Comparison of ENCODE assay signal across 2 cellular contexts in the genomic region with DNA sequence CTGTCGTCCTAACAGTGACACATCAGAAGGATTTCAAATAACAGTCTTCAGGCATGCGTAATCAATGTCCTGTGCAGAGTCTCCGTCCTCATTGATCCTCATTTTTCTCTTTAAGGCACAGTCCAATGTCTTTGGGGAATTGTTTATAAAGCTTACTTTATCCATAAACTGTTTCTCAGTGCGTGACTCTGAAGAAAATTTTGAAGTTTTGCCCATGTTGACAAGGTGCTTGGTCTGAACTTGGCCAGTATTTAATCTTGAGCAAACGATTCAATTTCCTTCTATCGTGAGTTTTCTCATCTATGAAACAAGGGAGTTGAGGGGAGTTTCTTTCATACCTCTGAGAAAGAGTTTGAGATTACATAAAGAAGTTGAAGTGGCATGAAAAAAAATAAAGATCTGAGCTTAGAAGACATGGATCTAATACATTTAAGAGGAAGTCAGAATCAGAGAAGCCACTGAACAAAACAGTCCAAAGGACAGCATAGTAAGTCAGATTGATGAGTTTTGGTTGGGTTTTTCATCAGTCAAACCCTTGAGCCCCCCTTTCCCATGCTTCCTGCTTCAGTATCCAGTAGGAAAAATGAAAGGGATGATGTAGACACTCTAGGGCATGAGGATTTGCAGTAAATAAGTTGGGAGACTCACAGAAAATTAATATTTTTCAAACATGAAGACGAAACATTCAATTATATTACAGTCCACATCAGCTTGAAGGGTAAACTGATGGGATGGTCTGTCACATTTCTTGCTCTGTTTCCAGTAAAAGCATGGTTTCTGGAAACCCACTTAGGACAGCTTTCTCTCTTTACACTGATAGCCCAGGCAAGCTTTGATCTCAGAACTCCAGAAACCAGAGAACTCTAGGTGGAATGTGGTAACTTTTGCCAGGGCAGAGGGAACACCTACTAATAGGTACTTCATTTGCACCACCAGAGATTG.
TF ChIP-seq lines count a peak whose summit lies in the region.

No MANE protein-coding gene starts in this region.

TF ChIP-seq in IMR-90, 13 proteins besides CTCF, POLR2A, EP300 and RAD21:
- TF ChIP-seq MAFK (IDR thresholded peaks at IDR 0.05; ENCODE audit: low read depth, low read length): no peak
- TF ChIP-seq CHD1 (IDR thresholded peaks at IDR 0.05; ENCODE audit: low read depth, low read length): no peak
- TF ChIP-seq FOS (IDR thresholded peaks at IDR 0.05; ENCODE audit: low read depth, low read length): no peak
- TF ChIP-seq, protein P1, sequence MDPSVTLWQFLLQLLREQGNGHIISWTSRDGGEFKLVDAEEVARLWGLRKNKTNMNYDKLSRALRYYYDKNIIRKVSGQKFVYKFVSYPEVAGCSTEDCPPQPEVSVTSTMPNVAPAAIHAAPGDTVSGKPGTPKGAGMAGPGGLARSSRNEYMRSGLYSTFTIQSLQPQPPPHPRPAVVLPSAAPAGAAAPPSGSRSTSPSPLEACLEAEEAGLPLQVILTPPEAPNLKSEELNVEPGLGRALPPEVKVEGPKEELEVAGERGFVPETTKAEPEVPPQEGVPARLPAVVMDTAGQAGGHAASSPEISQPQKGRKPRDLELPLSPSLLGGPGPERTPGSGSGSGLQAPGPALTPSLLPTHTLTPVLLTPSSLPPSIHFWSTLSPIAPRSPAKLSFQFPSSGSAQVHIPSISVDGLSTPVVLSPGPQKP (IDR thresholded peaks at IDR 0.05; ENCODE audit: borderline replicate concordance, low read depth, low read length): no peak
- TF ChIP-seq NFE2L2 (IDR thresholded peaks at IDR 0.05; ENCODE audit: low read depth, low read length): no peak
- TF ChIP-seq RCOR1 (IDR thresholded peaks at IDR 0.05; ENCODE audit: insufficient replicate concordance, low read length): no peak
- TF ChIP-seq RFX5 (IDR thresholded peaks at IDR 0.05; ENCODE audit: low read depth, low read length): no peak
- no peak for TF ChIP-seq CEBPB (IDR thresholded peaks at IDR 0.05; ENCODE audit: low read depth, low read length)
- TF ChIP-seq, protein P2, sequence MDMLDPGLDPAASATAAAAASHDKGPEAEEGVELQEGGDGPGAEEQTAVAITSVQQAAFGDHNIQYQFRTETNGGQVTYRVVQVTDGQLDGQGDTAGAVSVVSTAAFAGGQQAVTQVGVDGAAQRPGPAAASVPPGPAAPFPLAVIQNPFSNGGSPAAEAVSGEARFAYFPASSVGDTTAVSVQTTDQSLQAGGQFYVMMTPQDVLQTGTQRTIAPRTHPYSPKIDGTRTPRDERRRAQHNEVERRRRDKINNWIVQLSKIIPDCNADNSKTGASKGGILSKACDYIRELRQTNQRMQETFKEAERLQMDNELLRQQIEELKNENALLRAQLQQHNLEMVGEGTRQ (IDR thresholded peaks at IDR 0.05; ENCODE audit: low read depth, low read length): no peak
- no peak for TF ChIP-seq MAZ (IDR thresholded peaks at IDR 0.05; ENCODE audit: borderline replicate concordance, low read depth, low read length)
- no peak for TF ChIP-seq SMC3 (IDR thresholded peaks at IDR 0.05; ENCODE audit: low read depth, low read length)
- TF ChIP-seq BHLHE40 (IDR thresholded peaks at IDR 0.05; ENCODE audit: low read depth, low read length): no peak
- TF ChIP-seq MXI1 (IDR thresholded peaks at IDR 0.05; ENCODE audit: borderline replicate concordance, low read depth, low read length): no peak
TF ChIP-seq in IMR-90: peak in this region for 0.

TF ChIP-seq in GM23338, 12 proteins besides CTCF, POLR2A, EP300 and RAD21:
- no peak for TF ChIP-seq STAT1 (IDR thresholded peaks at IDR 0.05; ENCODE audit: unreplicated experiment)
TF ChIP-seq in GM23338: peak in this region for 0.
